19 cellular contexts compared by ENCODE assay signal in genomic region chr1:182460550-182460951, GRCh38. TPM values are rescaled to one million over a fixed set of nuclear protein-coding genes. Genes with fewer than 3 reads are reported as not detected.
DNase-seq lines count a peak whose midpoint lies in the region; ATAC-seq and TF ChIP-seq lines count a peak whose summit lies in the region.
"Had no signal": no experiment of that assay in that cellular context is flagged by ENCODE, and none has a peak within 500 bp of the region (broad histone marks: within the 10 kb centered on the region; RNA-seq: fewer than 3 reads in every experiment).

No MANE protein-coding gene starts in this region.

- H3K27me3 ChIP-seq in GM23248 (replicated peaks; ENCODE audit: insufficient read depth) (peaks cover 9% of the 10 kb centered on the region; the same call in 1 of the 2 replicates), mesendoderm (ENCODE audit: insufficient read depth, low read length, poor library complexity) (no peaks in the 10 kb centered on the region)

- H3K18ac ChIP-seq in mesendoderm (ENCODE audit: low read length): peak overlapping the region; percentile 47

- H3K4me1 ChIP-seq in GM23248 (ENCODE audit: insufficient read depth) (no peaks in the 10 kb centered on the region), mesendoderm (ENCODE audit: control insufficient read depth, low read depth, low read length) (no peaks in the 10 kb centered on the region)

- H4K8ac ChIP-seq in mesendoderm (ENCODE audit: low read depth, low read length): no peak overlapping the region

- H4K20me1 ChIP-seq in GM23248 (ENCODE audit: insufficient read depth): no peaks in the 10 kb centered on the region

- H4K5ac ChIP-seq in mesendoderm (ENCODE audit: low read length): no peak overlapping the region

- H3K9me3 ChIP-seq in GM23248 (ENCODE audit: low read depth): no peaks in the 10 kb centered on the region

- no peaks in the 10 kb centered on the region for H3K79me1 ChIP-seq in mesendoderm (ENCODE audit: low read length)

- H2AK5ac ChIP-seq in mesendoderm (ENCODE audit: low read length): no peak overlapping the region

- H3K36me3 ChIP-seq in GM23248 (ENCODE audit: low read depth): no peaks in the 10 kb centered on the region
- H3K36me3 ChIP-seq in mesendoderm (ENCODE audit: control insufficient read depth, insufficient read depth, low read length): no peaks in the 10 kb centered on the region

- H3K4me2 ChIP-seq in GM23248 (ENCODE audit: unreplicated experiment): no peak overlapping the region
- H3K4me2 ChIP-seq in mesendoderm (ENCODE audit: low read length): no peak overlapping the region

- H3K27ac Mint-ChIP-seq in naive thymus-derived CD8-positive, alpha-beta T cell: no peak overlapping the region
- H3K27ac Mint-ChIP-seq: activated naive CD8-positive, alpha-beta T cell treated with anti-CD3 and anti-CD28 coated beads, Interleukin-2, amount 10 ng/mL, durations not matched to agents 7 days and 5 days; stimulated activated naive CD8-positive, alpha-beta T cell treated with anti-CD3 and anti-CD28 coated beads, Interleukin-15, Interleukin-2, amounts not matched to agents 100 ng/mL and 50 ng/mL, for 24 hours had no signal

- H3K4me3 Mint-ChIP-seq in naive thymus-derived CD8-positive, alpha-beta T cell: no peak overlapping the region
- H3K4me3 Mint-ChIP-seq: activated naive CD8-positive, alpha-beta T cell treated with anti-CD3 and anti-CD28 coated beads, Interleukin-2, amount 10 ng/mL, durations not matched to agents 7 days and 5 days; stimulated activated naive CD8-positive, alpha-beta T cell treated with anti-CD3 and anti-CD28 coated beads, Interleukin-15, Interleukin-2, amounts not matched to agents 100 ng/mL and 50 ng/mL, for 24 hours had no signal

- no peaks in the 10 kb centered on the region for H3K79me2 ChIP-seq in GM23248 (ENCODE audit: insufficient read depth)
- no peaks in the 10 kb centered on the region for H3K79me2 ChIP-seq in mesendoderm (ENCODE audit: control insufficient read depth, insufficient read depth, low read length)

- TF ChIP-seq CTCF in choroid plexus epithelial cell (conservative IDR thresholded peaks at IDR 0.05; ENCODE audit: low read depth, low read length): no peak

- POLR2A ChIA-PET in naive thymus-derived CD8-positive, alpha-beta T cell (lab: Charles Lee): no interaction called here

- DNase-seq in GM23248: peak; percentile 39
- DNase-seq in NCI-H69 (lab: John Stamatoyannopoulos, UW): peak; percentile 8
- DNase-seq in choroid plexus epithelial cell (ENCODE audit: low read depth): peak; percentile 12
- no peak for DNase-seq in mesendoderm
- no peak for DNase-seq in SW 1271 (lab: John Stamatoyannopoulos, UW)
- no peak for DNase-seq in amygdala (lab: John Stamatoyannopoulos, UW)
- DNase-seq in naive thymus-derived CD8-positive, alpha-beta T cell: no peak
- DNase-seq: activated CD4-positive, alpha-beta T cell treated with anti-CD3 and anti-CD28 coated beads, Interleukin-2, amount 50 U/mL, for 1 hour; activated naive CD8-positive, alpha-beta T cell treated with anti-CD3 and anti-CD28 coated beads, Interleukin-2, amount 10 ng/mL, durations not matched to agents 7 days and 5 days; DMS79 treated with DMSO at 0.1 percent for 48 hours; erythroblast; hypothalamus; Karpas-422; left cardiac atrium; NCI-H1930; T1000 had no signal

- H2BK5ac ChIP-seq in mesendoderm (ENCODE audit: low read length): no peak overlapping the region

- H3K36me3 Mint-ChIP-seq in naive thymus-derived CD8-positive, alpha-beta T cell: peaks cover 2 to 12% (median 2%) of the 10 kb centered on the region in 3 donors
- H3K36me3 Mint-ChIP-seq: activated naive CD8-positive, alpha-beta T cell treated with anti-CD3 and anti-CD28 coated beads, Interleukin-2, amount 10 ng/mL, durations not matched to agents 7 days and 5 days had no signal

- H3K9ac ChIP-seq in GM23248 (no peak overlapping the region), mesendoderm (ENCODE audit: low read length) (no peak overlapping the region)

- H3K9me3 Mint-ChIP-seq in naive thymus-derived CD8-positive, alpha-beta T cell: peaks cover 0 to 26% (median 4%) of the 10 kb centered on the region in 9 donors
- H3K9me3 Mint-ChIP-seq: activated naive CD8-positive, alpha-beta T cell treated with anti-CD3 and anti-CD28 coated beads, Interleukin-2, amount 10 ng/mL, durations not matched to agents 7 days and 5 days had no signal

- no peak for ATAC-seq in naive thymus-derived CD8-positive, alpha-beta T cell
- ATAC-seq: left cardiac atrium had no signal

- H3F3A ChIP-seq in GM23248 (ENCODE audit: insufficient read depth): no peaks in the 10 kb centered on the region

- H2BK15ac ChIP-seq in mesendoderm (replicated peaks; ENCODE audit: low read depth): no peak overlapping the region

- H3K4ac ChIP-seq in mesendoderm (ENCODE audit: low read depth, low read length): no peak overlapping the region

- H3K27me3 Mint-ChIP-seq in naive thymus-derived CD8-positive, alpha-beta T cell: peaks cover 14 to 44% (median 24%) of the 10 kb centered on the region in 5 donors

- H3K9me2 ChIP-seq in GM23248 (ENCODE audit: insufficient read depth): no peaks in the 10 kb centered on the region

- no peak overlapping the region for H3K4me3 ChIP-seq in GM23248
- H3K4me3 ChIP-seq in choroid plexus epithelial cell (ENCODE audit: low read depth, low read length): no peak overlapping the region
- no peak overlapping the region for H3K4me3 ChIP-seq in mesendoderm (ENCODE audit: low read length)

- in situ Hi-C loops in GM23248 (cut with MboI): no loop called here

- H2AFZ ChIP-seq in GM23248: no peak overlapping the region

- H3K23ac ChIP-seq in mesendoderm (ENCODE audit: low read length): no peak overlapping the region

- no peak overlapping the region for H2BK120ac ChIP-seq in mesendoderm (ENCODE audit: low read depth, low read length)

- no peak overlapping the region for H3K56ac ChIP-seq in mesendoderm (ENCODE audit: low read length)

- peaks cover 0 to 4% (median 0%) of the 10 kb centered on the region in 4 donors for H3K4me1 Mint-ChIP-seq in naive thymus-derived CD8-positive, alpha-beta T cell
- H3K4me1 Mint-ChIP-seq: activated naive CD8-positive, alpha-beta T cell treated with anti-CD3 and anti-CD28 coated beads, Interleukin-2, amount 10 ng/mL, durations not matched to agents 7 days and 5 days had no signal

- H3K27ac ChIP-seq in GM23248: no peak overlapping the region
- no peak overlapping the region for H3K27ac ChIP-seq in mesendoderm (ENCODE audit: low read depth, low read length)
- H3K27ac ChIP-seq: C4-2B had no signal

RNA-seq across cellular contexts. Expression of gene RGSL1, which starts 10.6 kb away (rescaled TPM):
- total RNA-seq in GM23248 (2014; rRNA removed; shearing (Covaris generic)): not detected in 2 replicates
- not detected in 2 replicates for polyA plus RNA-seq in GM23248 (2016; fragmentation: Nextera tagmentation; extraction: Ambion mirVana)
- not detected for polyA plus RNA-seq in mesendoderm (2013, experiment 1 of 2)
- not detected for polyA plus RNA-seq in mesendoderm (2013, experiment 2 of 2)
- total RNA-seq in naive thymus-derived CD8-positive, alpha-beta T cell: not detected
- polyA plus RNA-seq in naive thymus-derived CD8-positive, alpha-beta T cell: not detected
- total RNA-seq: activated naive CD8-positive, alpha-beta T cell treated with anti-CD3 and anti-CD28 coated beads, Interleukin-2, amount 10 ng/mL, durations not matched to agents 7 days and 5 days; chondrocyte; left cardiac atrium had no signal

Comparison
In these comparisons a context has a peak if more than half of its experiments do, and no peak if none do; other contexts are left out.
1. DNase-seq: peak in GM23248 (single experiment), NCI-H69 (single experiment) and choroid plexus epithelial cell (single experiment); none in mesendoderm (single experiment), SW 1271 (0 of 2), amygdala (0 of 56) and naive thymus-derived CD8-positive, alpha-beta T cell (0 of 10).